8 cellular contexts compared by ENCODE assay signal in genomic region chr17:55421179-55421934, GRCh38. TPM values are rescaled to one million over a fixed set of nuclear protein-coding genes. Genes with fewer than 3 reads are reported as not detected.
DNase-seq lines count a peak whose midpoint lies in the region; ATAC-seq, FAIRE-seq and TF ChIP-seq lines count a peak whose summit lies in the region.

MMD (minus strand) TSS chr17:55421835; CDS start chr17:55421695, 140 bp downstream.

- no peaks in the 10 kb centered on the region for H3K9me3 ChIP-seq in astrocyte (ENCODE audit: insufficient read depth, low read depth, low read length)
- no peaks in the 10 kb centered on the region for H3K9me3 ChIP-seq in iPS-18a (ENCODE audit: control insufficient read depth, low read depth, low read length)

- H3K36me3 Mint-ChIP-seq in astrocyte (ENCODE audit: low read depth, unreplicated experiment), result no peaks in the 10 kb centered on the region

- H3K9ac ChIP-seq in astrocyte (ENCODE audit: low read length) (peak within 1 kb of the TSS; percentile 89), iPS-18a (ENCODE audit: low read length) (peak within 1 kb of the TSS; percentile 74)

- H3K79me2 ChIP-seq in astrocyte (ENCODE audit: insufficient read depth, low read length), result peaks cover 11% of the 10 kb centered on the region

- peak within 1 kb of the TSS; percentile 96 for H2AFZ ChIP-seq in astrocyte (ENCODE audit: low read depth, low read length)

- peaks cover 7% of the 10 kb centered on the region for H3K4me1 Mint-ChIP-seq in astrocyte (ENCODE audit: low read depth, unreplicated experiment)

- H3K36me3 ChIP-seq in astrocyte (ENCODE audit: insufficient read depth, low read length) (no peaks in the 10 kb centered on the region), iPS-18a (ENCODE audit: control insufficient read depth, low read depth, low read length) (no peaks in the 10 kb centered on the region)

- peak within 1 kb of the TSS; percentile 16 for H3K27ac Mint-ChIP-seq in astrocyte (ENCODE audit: unreplicated experiment)

- H3K27me3 Mint-ChIP-seq in astrocyte (ENCODE audit: low read depth, unreplicated experiment), result peaks cover 11% of the 10 kb centered on the region

- peaks cover 10% of the 10 kb centered on the region for H3K4me1 ChIP-seq in astrocyte (ENCODE audit: insufficient read depth, low read length)
- peaks cover 9% of the 10 kb centered on the region for H3K4me1 ChIP-seq in iPS-18a (ENCODE audit: control insufficient read depth, low read depth, low read length)

- H3K27ac ChIP-seq in astrocyte (ENCODE audit: low read depth, low read length) (peak within 1 kb of the TSS; percentile 61), iPS-18a (ENCODE audit: low read length) (no peak within 1 kb of the TSS), skin epidermis (peak within 1 kb of the TSS; percentile 34 to 94 (median 86))

- ATAC-seq in HG02678 (IDR thresholded peaks at IDR 0.05; ENCODE audit: unreplicated experiment), result peak; percentile 5

- no peaks in the 10 kb centered on the region for H3K9me3 Mint-ChIP-seq in astrocyte (ENCODE audit: unreplicated experiment)

- no peaks in the 10 kb centered on the region for H4K20me1 ChIP-seq in astrocyte (ENCODE audit: insufficient read depth, low read length)

- no peak for DNase-seq in activated CD8-positive, alpha-beta memory T cell treated with anti-CD3 and anti-CD28 coated beads for 24 hours
- DNase-seq in NCI-H345 (lab: John Stamatoyannopoulos, UW) (peak; percentile 40), astrocyte (ENCODE audit: low read depth) (no peak), SIG-M5 treated with dmso at 0.1 percent for 504 hours (lab: John Stamatoyannopoulos, UW; ENCODE audit: unreplicated experiment) (no peak)

- no peak for FAIRE-seq in astrocyte (lab: Jason Lieb, UNC)

- H3K4me2 ChIP-seq in astrocyte (ENCODE audit: low read length), result peak within 1 kb of the TSS; percentile 100

- H3K4me3 ChIP-seq in astrocyte (ENCODE audit: insufficient read depth, low read depth, low read length) (peak within 1 kb of the TSS; percentile 91), iPS-18a (ENCODE audit: low read length) (peak within 1 kb of the TSS; percentile 87), skin epidermis (peak within 1 kb of the TSS; percentile 60 to 97 (median 94))

- CTCF ChIA-PET in activated CD8-positive, alpha-beta memory T cell treated with anti-CD3 and anti-CD28 coated beads for 36 hours (lab: Charles Lee), result no interaction called here

- POLR2A ChIA-PET in activated CD8-positive, alpha-beta memory T cell treated with anti-CD3 and anti-CD28 coated beads for 36 hours (lab: Charles Lee), result interaction anchor here (0.6 to 1.6 kb wide), 4 partner anchors 11 to 106 kb away, joined by 3 to 8 read pairs (median 4); no protein-coding TSS in a partner anchor

- H3K4me3 Mint-ChIP-seq in astrocyte (ENCODE audit: unreplicated experiment), result peak within 1 kb of the TSS; percentile 89

- H3K27me3 ChIP-seq in astrocyte (ENCODE audit: insufficient read depth, low read length), result peaks cover 23% of the 10 kb centered on the region
- no peaks in the 10 kb centered on the region for H3K27me3 ChIP-seq in iPS-18a (ENCODE audit: control insufficient read depth, insufficient read depth, low read length)

- no peak for TF ChIP-seq CTCF in astrocyte (IDR thresholded peaks at IDR 0.05; ENCODE audit: insufficient read depth, low read depth, low read length)

RNA-seq across cellular contexts. Expression of gene MMD, which starts in this region (rescaled TPM):
- total RNA-seq in activated CD8-positive, alpha-beta memory T cell treated with anti-CD3 and anti-CD28 coated beads for 36 hours, result 10 to 100 TPM; 23.8 to 24.9 TPM
- 8.6 and 10.6 TPM in 2 replicates for total RNA-seq in astrocyte
